In the genomic region with DNA sequence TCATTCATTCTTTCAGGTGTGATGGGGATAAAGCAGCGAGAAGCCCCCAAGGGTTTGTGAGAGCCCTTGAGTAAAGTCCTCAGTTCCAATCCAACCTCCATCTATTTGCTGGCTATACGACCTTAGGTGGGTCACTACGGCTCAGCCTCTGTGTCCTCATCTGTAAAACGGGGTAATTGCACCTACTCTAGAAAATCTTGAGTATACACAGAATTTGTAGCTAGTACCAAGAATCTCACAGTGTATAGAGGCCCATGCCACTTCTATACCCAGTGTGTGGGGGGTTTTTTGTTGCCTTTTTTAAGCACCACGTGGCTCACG, we compare ENCODE assay signal across 8 cellular contexts. TPM values are rescaled to one million over a fixed set of nuclear protein-coding genes. Genes with fewer than 3 reads are reported as not detected.
DNase-seq lines count a peak whose midpoint lies in the region; ATAC-seq and TF ChIP-seq lines count a peak whose summit lies in the region.

No MANE protein-coding gene starts in this region.

- DNase-seq in CD14-positive monocyte (ENCODE audit: low spot score) (no peak), MCF 10A (ENCODE audit: unreplicated experiment) (no peak), hippocampal formation (lab: John Stamatoyannopoulos, UW) (no peak), SW 1271 (lab: John Stamatoyannopoulos, UW) (no peak)
- no peak for DNase-seq in naive thymus-derived CD4-positive, alpha-beta T cell
- no peak for DNase-seq in activated CD4-positive, CD25-positive, alpha-beta regulatory T cell (lab: John Stamatoyannopoulos, UW)

- no peaks in the 10 kb centered on the region for H3K9me3 ChIP-seq in naive thymus-derived CD4-positive, alpha-beta T cell (ENCODE audit: control insufficient read depth in 2 of 3, low read length in 3 of 3)

- H3K27ac ChIP-seq in naive thymus-derived CD4-positive, alpha-beta T cell (ENCODE audit: low read depth, low read length) = peak overlapping the region; percentile 81

- H3K36me3 Mint-ChIP-seq in CD14-positive monocyte = peaks cover 6 to 11% of the 10 kb centered on the region in 2 donors
- no peaks in the 10 kb centered on the region for H3K36me3 Mint-ChIP-seq in MCF 10A (ENCODE audit: insufficient read depth, unreplicated experiment)
- H3K36me3 Mint-ChIP-seq in naive thymus-derived CD4-positive, alpha-beta T cell = peaks cover 0 to 12% (median 0%) of the 10 kb centered on the region in 5 donors

- TF ChIP-seq CTCF in CD14-positive monocyte (IDR thresholded peaks at IDR 0.05) (no peak), MCF 10A (IDR thresholded peaks at IDR 0.05; ENCODE audit: unreplicated experiment) (no peak)

- H3K27me3 ChIP-seq in naive thymus-derived CD4-positive, alpha-beta T cell (ENCODE audit: control insufficient read depth in 2 of 2, insufficient read depth in 2 of 2, low read length in 2 of 2) = no peaks in the 10 kb centered on the region

- H3K27me3 Mint-ChIP-seq in CD14-positive monocyte (ENCODE audit: low read depth in 3 of 3) = no peaks in the 10 kb centered on the region
- no peaks in the 10 kb centered on the region for H3K27me3 Mint-ChIP-seq in MCF 10A (ENCODE audit: insufficient read depth, unreplicated experiment)
- H3K27me3 Mint-ChIP-seq in naive thymus-derived CD4-positive, alpha-beta T cell = no peaks in the 10 kb centered on the region

- H3K4me3 Mint-ChIP-seq in CD14-positive monocyte (peak overlapping the region; percentile 88 to 91), MCF 10A (ENCODE audit: unreplicated experiment) (peak overlapping the region; percentile 92)
- peak overlapping the region; percentile 87 to 98 (median 94) for H3K4me3 Mint-ChIP-seq in naive thymus-derived CD4-positive, alpha-beta T cell

- peak overlapping the region; percentile 63 to 92 (median 83) for H3K27ac Mint-ChIP-seq in CD14-positive monocyte
- H3K27ac Mint-ChIP-seq in MCF 10A (ENCODE audit: low read depth, unreplicated experiment) = no peak overlapping the region
- peak overlapping the region; percentile 71 to 93 (median 85) for H3K27ac Mint-ChIP-seq in naive thymus-derived CD4-positive, alpha-beta T cell

- BruUV-seq in MCF 10A (replicated peaks; lab: Mats Ljungman, UMichigan) = no TSS peak

- H3K4me1 Mint-ChIP-seq in CD14-positive monocyte (peaks cover 29% of the 10 kb centered on the region), MCF 10A (ENCODE audit: insufficient read depth, unreplicated experiment) (no peaks in the 10 kb centered on the region)
- peaks cover 9 to 44% (median 36%) of the 10 kb centered on the region in 7 donors for H3K4me1 Mint-ChIP-seq in naive thymus-derived CD4-positive, alpha-beta T cell

- H3K9me3 Mint-ChIP-seq in CD14-positive monocyte (no peaks in the 10 kb centered on the region), MCF 10A (ENCODE audit: unreplicated experiment) (no peaks in the 10 kb centered on the region)
- H3K9me3 Mint-ChIP-seq in naive thymus-derived CD4-positive, alpha-beta T cell = no peaks in the 10 kb centered on the region

- H3K36me3 ChIP-seq in naive thymus-derived CD4-positive, alpha-beta T cell (ENCODE audit: control insufficient read depth in 2 of 3, insufficient read depth in 3 of 3, low read length in 3 of 3) = peaks cover 0 to 10% (median 0%) of the 10 kb centered on the region in 3 experiments

- peaks cover 7 to 18% of the 10 kb centered on the region in 2 donors for H3K4me1 ChIP-seq in naive thymus-derived CD4-positive, alpha-beta T cell (ENCODE audit: control insufficient read depth in 2 of 2, insufficient read depth in 2 of 2, low read length in 2 of 2)

- ATAC-seq in HG03175 (IDR thresholded peaks at IDR 0.05; ENCODE audit: unreplicated experiment) = peak; percentile 15
- no peak for ATAC-seq in naive thymus-derived CD4-positive, alpha-beta T cell
- ATAC-seq in GM21825 (IDR thresholded peaks at IDR 0.05; ENCODE audit: unreplicated experiment) = no peak

- CTCF ChIA-PET in MCF 10A (lab: Yijun Ruan, JAX) = interaction anchor here (0.6 to 0.7 kb wide), 2 partner anchors 76 to 261 kb away, joined by 3 to 4 read pairs; partner anchors contain the start of gene ICAM1
- CTCF ChIA-PET in naive thymus-derived CD4-positive, alpha-beta T cell (lab: Charles Lee) = interaction anchor here (0.6 to 0.9 kb wide), 4 partner anchors 32 to 73 kb away, joined by 3 to 5 read pairs (median 4); no protein-coding TSS in a partner anchor

- H3K4me3 ChIP-seq in naive thymus-derived CD4-positive, alpha-beta T cell (ENCODE audit: low read length) = peak overlapping the region; percentile 88

- intact Hi-C loops in CD14-positive monocyte (cut with micrococcal nuclease) (loop anchor here (5.0 to 10.0 kb wide), 3 partner anchors 57 to 90 kb away; partner anchors contain the start of genes ANGPTL6 (in 1 of the 2), MRPL4 (in 1 of the 2) and PPAN (in 1 of the 2)), MCF 10A (cut with micrococcal nuclease) (loop anchor here (2.0 kb wide), 1 partner anchor 56 kb away; no protein-coding TSS in a partner anchor)
- intact Hi-C loops in naive thymus-derived CD4-positive, alpha-beta T cell (cut with micrococcal nuclease) = loop anchor here in 1 of 2 donors (2.0 kb wide), 1 partner anchor 36 kb away; the partner anchor contains the start of gene S1PR2

- POLR2A ChIA-PET in MCF 10A (lab: Yijun Ruan, JAX) = interaction anchor here (0.6 to 2.6 kb wide), 9 partner anchors 9 to 1337 kb away, joined by 3 to 7 read pairs (median 3); partner anchors contain the start of gene EIF3G
- POLR2A ChIA-PET in naive thymus-derived CD4-positive, alpha-beta T cell (lab: Charles Lee) = interaction anchor here (1.3 to 1.6 kb wide), 2 partner anchors 89 to 138 kb away, joined by 3 to 5 read pairs; partner anchors contain the start of genes PPAN and RAVER1

RNA-seq across cellular contexts. Expression of gene DNMT1, which starts 0.4 kb away (rescaled TPM):
- polyA plus RNA-seq in CD14-positive monocyte = 10 to 100 TPM; 17.6 to 19.0 TPM
- 47.7 and 76.4 TPM in 2 replicates for total RNA-seq in MCF 10A (2022)
- total RNA-seq in naive thymus-derived CD4-positive, alpha-beta T cell = 100 to 1,000 TPM; 175 to 334 (median 194) TPM
- polyA plus RNA-seq in naive thymus-derived CD4-positive, alpha-beta T cell = 100 to 1,000 TPM; 113 to 153 TPM

RNA-seq across cellular contexts. Expression of gene S1PR2, which starts 36.0 kb away (rescaled TPM):
- polyA plus RNA-seq in CD14-positive monocyte = under 1 TPM; 0.40 to 0.55 TPM
- total RNA-seq in MCF 10A (2022) = 0.64 and 0.89 TPM in 2 replicates
- 1 to 10 TPM; 3.4 to 6.8 (median 5.2) TPM for total RNA-seq in naive thymus-derived CD4-positive, alpha-beta T cell
- under 1 TPM; 0.64 to 0.81 TPM for polyA plus RNA-seq in naive thymus-derived CD4-positive, alpha-beta T cell

RNA-seq across cellular contexts. Expression of gene MRPL4, which starts 56.9 kb away (rescaled TPM):
- 10 to 100 TPM; 20.4 to 22.7 TPM for polyA plus RNA-seq in CD14-positive monocyte
- 99.1 and 120 TPM in 2 replicates for total RNA-seq in MCF 10A (2022)
- 10 to 100 TPM; 36.8 to 70.5 (median 43.0) TPM for total RNA-seq in naive thymus-derived CD4-positive, alpha-beta T cell
- 10 to 100 TPM; 24.9 to 34.1 TPM for polyA plus RNA-seq in naive thymus-derived CD4-positive, alpha-beta T cell
